11 cellular contexts compared by ENCODE assay signal in the genomic region with DNA sequence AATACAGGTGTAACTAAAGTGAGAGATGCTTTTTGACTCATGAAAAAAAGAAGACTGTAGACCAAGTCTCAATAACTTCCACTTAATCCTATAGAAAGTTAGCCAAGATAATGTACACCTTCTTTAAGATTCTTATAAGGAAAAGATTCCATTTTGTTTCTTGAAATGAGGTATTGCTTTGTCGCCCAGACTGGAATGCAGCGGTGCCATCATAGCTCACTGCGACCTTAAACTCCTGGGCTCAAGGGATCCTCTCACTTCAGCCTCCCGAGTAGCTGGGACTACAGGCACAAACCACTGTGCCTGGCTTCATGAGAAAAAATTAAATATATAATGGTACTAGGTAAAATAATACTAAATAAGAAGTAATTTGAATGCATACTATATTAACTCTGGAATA. TPM values are rescaled to one million over a fixed set of nuclear protein-coding genes. Genes with fewer than 3 reads are reported as not detected.
DNase-seq lines count a peak whose midpoint lies in the region; ATAC-seq, FAIRE-seq and TF ChIP-seq lines count a peak whose summit lies in the region.
"Not testable (repeated sequence)": the region's sequence is repeated elsewhere in the genome, so short reads cannot be mapped to it uniquely, and the experiment has no call there.
"Had no signal": no experiment of that assay in that cellular context is flagged by ENCODE, and none has a peak within 500 bp of the region (broad histone marks: within the 10 kb centered on the region; RNA-seq: fewer than 3 reads in every experiment).

No MANE protein-coding gene starts in this region.

- CTCF ChIA-PET in GM12878 (lab: Yijun Ruan, JAX) = interaction anchor here (0.6 to 5.0 kb wide), 10 partner anchors 9 to 660 kb away, joined by 3 to 60 read pairs (median 6); a partner anchor contains a TSS

- peak overlapping the region in 7 of 11 experiments; percentile 46 to 73 (median 67); a peak in 10 of 22 replicates for H3K27ac ChIP-seq in BLaER1 treated with 17β-estradiol and CSF1 and Interleukin-3, amounts not matched to agents 10 nM and 100 nM
- H3K27ac ChIP-seq in OCI-LY1 (ENCODE audit: low read depth, low read length, poor library complexity, severe bottlenecking) = peak overlapping the region; percentile 81
- H3K27ac ChIP-seq in GM12878 (ENCODE audit: control insufficient read depth, insufficient read depth) = peak overlapping the region; percentile 87

- WGBS in GM12878 (ENCODE audit: insufficient coverage, insufficient replicate concordance, low lambda C conversion rate, missing lambda C conversion rate) = 52% methylated on average over 4 of the region's 4 CpGs

- SMC1A ChIA-PET in GM12878 (lab: Charles Lee; ENCODE audit: uncharacterized antibody, unreplicated experiment) = interaction anchor here (1.0 to 5.8 kb wide), 6 partner anchors 9 to 150 kb away, joined by 3 to 67 read pairs (median 11); a partner anchor contains a TSS

- TF ChIP-seq CTCF in GM12864 (IDR thresholded peaks at IDR 0.05; ENCODE audit: low read depth, low read length, missing control alignments); OCI-LY1 (IDR thresholded peaks at IDR 0.05; ENCODE audit: low read length); GM12878 (IDR thresholded peaks at IDR 0.05 in 2 of 3, conservative IDR thresholded peaks at IDR 0.05 in 1 of 3; ENCODE audit: control insufficient read depth in 2 of 3, extremely low read depth in 1 of 3, insufficient read depth in 1 of 3, low read depth in 3 of 3, low read length in 3 of 3): not testable (repeated sequence)

- H3K27me3 ChIP-seq in BLaER1 treated with 17β-estradiol and CSF1 and Interleukin-3, amounts not matched to agents 10 nM and 100 nM; OCI-LY1 (ENCODE audit: insufficient read depth, low read length); GM12878 (replicated peaks in 1 of 2; ENCODE audit: control insufficient read depth in 2 of 2, insufficient read depth in 2 of 2, low read length in 1 of 2): not testable (repeated sequence)

- H3K4me1 ChIP-seq in BLaER1 treated with 17β-estradiol and CSF1 and Interleukin-3, amounts not matched to agents 10 nM and 100 nM = peaks cover 36 to 70% (median 55%) of the 10 kb centered on the region in 10 experiments
- H3K4me1 ChIP-seq in OCI-LY1 (ENCODE audit: insufficient read depth, low read length, severe bottlenecking) = peaks cover 48% of the 10 kb centered on the region
- not testable (repeated sequence) for H3K4me1 ChIP-seq in GM12878 (ENCODE audit: control insufficient read depth, insufficient read depth, low read length)

- H2AFZ ChIP-seq in OCI-LY1 (ENCODE audit: low read length); GM12878 (ENCODE audit: control insufficient read depth, low read depth, low read length): not testable (repeated sequence)

- not testable (repeated sequence) for FAIRE-seq in GM12878 (lab: Jason Lieb, UNC)

- not testable (repeated sequence) for DNase-seq in GM12864 (ENCODE audit: low read depth); T-helper 2 cell treated with Interferon-gamma antibody and Interleukin-4, amounts not matched to agents 5 μg/mL and 100 μg/mL, for 36 hours (ENCODE audit: low spot score); activated T-cell treated with anti-CD3 and anti-CD28 coated beads, Interleukin-2, amount 50 U/mL, for 72 hours; GM12878 (ENCODE audit: low read depth, low spot score); immature natural killer cell

- peak overlapping the region in 4 of 11 experiments; percentile 28 to 73 (median 70); a peak in 7 of 22 replicates for H3K9ac ChIP-seq in BLaER1 treated with 17β-estradiol and CSF1 and Interleukin-3, amounts not matched to agents 10 nM and 100 nM
- not testable (repeated sequence) for H3K9ac ChIP-seq in OCI-LY1 (ENCODE audit: low read length); GM12878 (ENCODE audit: control insufficient read depth, insufficient read depth, low read length)

- not testable (repeated sequence) for TF ChIP-seq POLR2A in GM12878 (IDR thresholded peaks at IDR 0.05; ENCODE audit: low read depth, low read length)

- not testable (repeated sequence) for H4K20me1 ChIP-seq in BLaER1 treated with 17β-estradiol and CSF1 and Interleukin-3, amounts not matched to agents 10 nM and 100 nM; OCI-LY1 (ENCODE audit: insufficient read depth, low read length); GM12878 (ENCODE audit: control insufficient read depth, insufficient read depth)

- ATAC-seq in activated T-cell treated with anti-CD3 and anti-CD28 coated beads, Interleukin-2, amount 50 U/mL, for 72 hours (replicated peaks in 1 of 2) = not testable (repeated sequence)
- peak; percentile 13; the same call in 1 of the 3 replicates for ATAC-seq in GM12878

- POLR2A ChIA-PET in GM12878 (lab: Charles Lee) = interaction anchor here (0.6 to 1.3 kb wide), 4 partner anchors 14 to 103 kb away, joined by 3 to 6 read pairs (median 5); no protein-coding TSS in a partner anchor

- H3K36me3 Mint-ChIP-seq in T-helper 2 cell treated with Interferon-gamma antibody and Interleukin-4, amounts not matched to agents 5 μg/mL and 100 μg/mL, for 36 hours (ENCODE audit: low read depth) = peaks cover 19% of the 10 kb centered on the region
- not testable (repeated sequence) for H3K36me3 Mint-ChIP-seq in activated T-cell treated with anti-CD3 and anti-CD28 coated beads, Interleukin-2, amount 50 U/mL, for 72 hours (ENCODE audit: insufficient read depth in 2 of 2); immature natural killer cell; stimulated activated naive CD8-positive, alpha-beta T cell treated with anti-CD3 and anti-CD28 coated beads, Interleukin-15, Interleukin-2, amounts not matched to agents 100 ng/mL and 50 ng/mL, for 24 hours (ENCODE audit: low read depth)

- H3K27me3 Mint-ChIP-seq in T-helper 2 cell treated with Interferon-gamma antibody and Interleukin-4, amounts not matched to agents 5 μg/mL and 100 μg/mL, for 36 hours (ENCODE audit: low read depth); activated T-cell treated with anti-CD3 and anti-CD28 coated beads, Interleukin-2, amount 50 U/mL, for 72 hours (ENCODE audit: low read depth); immature natural killer cell (ENCODE audit: low read depth in 3 of 3); stimulated activated naive CD8-positive, alpha-beta T cell treated with anti-CD3 and anti-CD28 coated beads, Interleukin-15, Interleukin-2, amounts not matched to agents 100 ng/mL and 50 ng/mL, for 24 hours: not testable (repeated sequence)

- not testable (repeated sequence) for H3K9me3 Mint-ChIP-seq in T-helper 2 cell treated with Interferon-gamma antibody and Interleukin-4, amounts not matched to agents 5 μg/mL and 100 μg/mL, for 36 hours; activated T-cell treated with anti-CD3 and anti-CD28 coated beads, Interleukin-2, amount 50 U/mL, for 72 hours; immature natural killer cell; stimulated activated naive CD8-positive, alpha-beta T cell treated with anti-CD3 and anti-CD28 coated beads, Interleukin-15, Interleukin-2, amounts not matched to agents 100 ng/mL and 50 ng/mL, for 24 hours

- intact Hi-C loops in GM12878 (cut with micrococcal nuclease; ENCODE audit: unreplicated experiment) = not testable (repeated sequence)

- H3K4me3 Mint-ChIP-seq in T-helper 2 cell treated with Interferon-gamma antibody and Interleukin-4, amounts not matched to agents 5 μg/mL and 100 μg/mL, for 36 hours = peak overlapping the region; percentile 80
- H3K4me3 Mint-ChIP-seq in activated T-cell treated with anti-CD3 and anti-CD28 coated beads, Interleukin-2, amount 50 U/mL, for 72 hours = peak overlapping the region; percentile 88
- H3K4me3 Mint-ChIP-seq in immature natural killer cell = peak overlapping the region in 2 of 5 donors; percentile 98 to 99
- peak overlapping the region; percentile 85 for H3K4me3 Mint-ChIP-seq in stimulated activated naive CD8-positive, alpha-beta T cell treated with anti-CD3 and anti-CD28 coated beads, Interleukin-15, Interleukin-2, amounts not matched to agents 100 ng/mL and 50 ng/mL, for 24 hours

- not testable (repeated sequence) for TF ChIP-seq EP300 in GM12878 (IDR thresholded peaks at IDR 0.05; ENCODE audit: borderline replicate concordance in 1 of 2, control insufficient read depth in 1 of 2, low read depth in 2 of 2, low read length in 2 of 2)

- TF ChIP-seq RAD21 in GM12878 (IDR thresholded peaks at IDR 0.05; ENCODE audit: insufficient read depth, low read depth, low read length) = not testable (repeated sequence)

- H3K9me3 ChIP-seq in BLaER1 treated with 17β-estradiol and CSF1 and Interleukin-3, amounts not matched to agents 10 nM and 100 nM (replicated peaks in 1 of 11); OCI-LY1 (ENCODE audit: low read length); GM12878 (replicated peaks; ENCODE audit: control insufficient read depth, insufficient read depth, low read length): not testable (repeated sequence)

- H3K4me2 ChIP-seq in BLaER1 treated with 17β-estradiol and CSF1 and Interleukin-3, amounts not matched to agents 10 nM and 100 nM = peak overlapping the region; percentile 81 to 97 (median 87)
- peak overlapping the region; percentile 92 for H3K4me2 ChIP-seq in OCI-LY1 (ENCODE audit: low read length)
- peak overlapping the region; percentile 31; the same call in 1 of the 2 replicates for H3K4me2 ChIP-seq in GM12878 (ENCODE audit: control insufficient read depth, insufficient read depth)

- H3K27ac Mint-ChIP-seq in T-helper 2 cell treated with Interferon-gamma antibody and Interleukin-4, amounts not matched to agents 5 μg/mL and 100 μg/mL, for 36 hours = peak overlapping the region; percentile 99
- H3K27ac Mint-ChIP-seq in activated T-cell treated with anti-CD3 and anti-CD28 coated beads, Interleukin-2, amount 50 U/mL, for 72 hours = peak overlapping the region; percentile 88
- peak overlapping the region; percentile 95 to 100 (median 98) for H3K27ac Mint-ChIP-seq in immature natural killer cell
- peak overlapping the region; percentile 94 for H3K27ac Mint-ChIP-seq in stimulated activated naive CD8-positive, alpha-beta T cell treated with anti-CD3 and anti-CD28 coated beads, Interleukin-15, Interleukin-2, amounts not matched to agents 100 ng/mL and 50 ng/mL, for 24 hours

- RAD21 ChIA-PET in GM12878 (lab: Charles Lee; ENCODE audit: unreplicated experiment) = interaction anchor here (0.6 to 3.3 kb wide), 8 partner anchors 9 to 293 kb away, joined by 3 to 38 read pairs (median 5); a partner anchor contains a TSS

- not testable (repeated sequence) for H3K9me2 ChIP-seq in OCI-LY1 (ENCODE audit: low read depth, low read length)

- H3K36me3 ChIP-seq in BLaER1 treated with 17β-estradiol and CSF1 and Interleukin-3, amounts not matched to agents 10 nM and 100 nM; OCI-LY1 (ENCODE audit: insufficient read depth, low read length); GM12878 (ENCODE audit: control insufficient read depth in 2 of 2, insufficient read depth in 2 of 2, low read length in 1 of 2): not testable (repeated sequence)

- peaks cover 33% of the 10 kb centered on the region for H3K4me1 Mint-ChIP-seq in T-helper 2 cell treated with Interferon-gamma antibody and Interleukin-4, amounts not matched to agents 5 μg/mL and 100 μg/mL, for 36 hours (ENCODE audit: low read depth)
- H3K4me1 Mint-ChIP-seq in activated T-cell treated with anti-CD3 and anti-CD28 coated beads, Interleukin-2, amount 50 U/mL, for 72 hours (ENCODE audit: low read depth) = peaks cover 54% of the 10 kb centered on the region
- H3K4me1 Mint-ChIP-seq in immature natural killer cell = peaks cover 45 to 60% of the 10 kb centered on the region in 2 donors
- H3K4me1 Mint-ChIP-seq in stimulated activated naive CD8-positive, alpha-beta T cell treated with anti-CD3 and anti-CD28 coated beads, Interleukin-15, Interleukin-2, amounts not matched to agents 100 ng/mL and 50 ng/mL, for 24 hours (ENCODE audit: low read depth) = peaks cover 61% of the 10 kb centered on the region

- not testable (repeated sequence) for BruUV-seq in GM12878 (replicated peaks; lab: Mats Ljungman, UMichigan)

- in situ Hi-C loops in GM12878 (cut with MboI) = not testable (repeated sequence)

- H3K79me2 ChIP-seq in OCI-LY1 (ENCODE audit: insufficient read depth, low read length) = not testable (repeated sequence)
- H3K79me2 ChIP-seq in GM12878 (ENCODE audit: control insufficient read depth, insufficient read depth, low read length) = peaks cover 16% of the 10 kb centered on the region

- peak overlapping the region in 8 of 10 experiments; percentile 40 to 70 (median 64); a peak in 8 of 20 replicates for H3K4me3 ChIP-seq in BLaER1 treated with 17β-estradiol and CSF1 and Interleukin-3, amounts not matched to agents 10 nM and 100 nM
- H3K4me3 ChIP-seq in GM12864 (ENCODE audit: low read depth, low read length) (peak overlapping the region; percentile 44), OCI-LY1 (ENCODE audit: low read depth, low read length, poor library complexity, severe bottlenecking) (peak overlapping the region; percentile 60)
- H3K4me3 ChIP-seq in GM12878 = not testable (repeated sequence)

- H3F3A ChIP-seq in OCI-LY1 (ENCODE audit: insufficient read depth, low read length) = not testable (repeated sequence)

RNA-seq across cellular contexts. Expression of a gene that starts 3.3 kb away (rescaled TPM):
- 100 to 1,000 TPM; 166 to 201 TPM for total RNA-seq in activated T-cell treated with anti-CD3 and anti-CD28 coated beads, Interleukin-2, amount 50 U/mL, for 72 hours
- 322 and 361 TPM in 2 replicates for total RNA-seq in GM12878 (2013; cell fraction: nucleolus; rRNA removed)
- total RNA-seq in GM12878 (2014; rRNA removed) = 39.4 and 39.8 TPM in 2 replicates
- total RNA-seq in GM12878 (2014; rRNA removed; fragmentation: Illumina TruSeq; extraction: Trizol) = 52.5 and 63.7 TPM in 2 replicates
- 47.2 and 48.2 TPM in 2 replicates for total RNA-seq in GM12878 (2021)
- 25.5 TPM for polyA plus RNA-seq in GM12878 (2011; ENCODE audit: low read depth)
- 56.5 and 66.1 TPM in 2 replicates for polyA plus RNA-seq in GM12878 (2011; rRNA removed)
- polyA plus RNA-seq in GM12878 (2011; cell fraction: cytosol; rRNA removed) = 39.6 and 40.3 TPM in 2 replicates
- polyA plus RNA-seq in GM12878 (2011; cell fraction: nucleus; rRNA removed) = 166 and 173 TPM in 2 replicates
- 40.0 and 40.4 TPM in 2 replicates for polyA plus RNA-seq in GM12878 (2012)
- 69.8 and 91.0 TPM in 2 replicates for polyA plus RNA-seq in GM12878 (2014; fragmentation: Illumina TruSeq; extraction: Trizol)
- polyA plus RNA-seq in GM12878 (2014; fragmentation: Nextera tagmentation; extraction: Ambion mirVana) = 10 to 100 TPM; 41.7 to 44.0 TPM
- 41.4 and 49.2 TPM in 2 replicates for polyA plus RNA-seq in GM12878 (2014; rRNA removed)
- 10 to 100 TPM; 42.3 to 43.2 TPM for polyA plus RNA-seq in GM12878 (2016; fragmentation: Nextera tagmentation; extraction: Ambion mirVana)
- polyA minus RNA-seq in GM12878 (2011; rRNA and poly(A)+ RNA removed) = 35.4 and 42.2 TPM in 2 replicates
- 20.4 and 24.1 TPM in 2 replicates for polyA minus RNA-seq in GM12878 (2011; cell fraction: cytosol; rRNA and poly(A)+ RNA removed)
- 52.0 and 77.9 TPM in 2 replicates for polyA minus RNA-seq in GM12878 (2011; cell fraction: nucleus; rRNA and poly(A)+ RNA removed)
- 100 to 1,000 TPM in 1 of 3 donors, 10 to 100 TPM in 2; 74.2 to 109 (median 86.3) TPM for polyA plus RNA-seq in immature natural killer cell

RNA-seq across cellular contexts. Expression of a gene that starts 10.9 kb away (rescaled TPM):
- under 1 TPM in 1 of 2 donors, not detected in 1; 0.14 TPM for total RNA-seq in activated T-cell treated with anti-CD3 and anti-CD28 coated beads, Interleukin-2, amount 50 U/mL, for 72 hours
- total RNA-seq in GM12878 (2013; cell fraction: nucleolus; rRNA removed) = not detected in 2 replicates
- total RNA-seq in GM12878 (2014; rRNA removed) (5.0 TPM in 2 replicates), GM12878 (2014; rRNA removed; fragmentation: Illumina TruSeq; extraction: Trizol) (6.1 TPM in 2 replicates), GM12878 (2021) (2.9 and 5.7 TPM in 2 replicates)
- 0.72 TPM for polyA plus RNA-seq in GM12878 (2011; ENCODE audit: low read depth)
- polyA plus RNA-seq in GM12878 (2011; rRNA removed) (0.09 TPM in 1 of 2 replicates, not detected in the other), GM12878 (2014; fragmentation: Illumina TruSeq; extraction: Trizol) (5.6 and 5.7 TPM in 2 replicates), GM12878 (2014; fragmentation: Nextera tagmentation; extraction: Ambion mirVana) (1 to 10 TPM; 1.0 to 2.0 TPM), GM12878 (2014; rRNA removed) (3.5 and 3.8 TPM in 2 replicates), GM12878 (2016; fragmentation: Nextera tagmentation; extraction: Ambion mirVana) (1 to 10 TPM; 4.9 to 5.7 TPM), immature natural killer cell (1 to 10 TPM in 1 of 3 donors, under 1 TPM in 1, not detected in 1; 0.22 to 2.1 TPM)
- 0.16 TPM in 1 of 2 replicates, not detected in the other for polyA plus RNA-seq in GM12878 (2011; cell fraction: cytosol; rRNA removed)
- polyA plus RNA-seq in GM12878 (2011; cell fraction: nucleus; rRNA removed) = not detected in 2 replicates
- polyA plus RNA-seq in GM12878 (2012) = 0.77 and 0.81 TPM in 2 replicates
- not detected in 2 replicates for polyA minus RNA-seq in GM12878 (2011; rRNA and poly(A)+ RNA removed)
- polyA minus RNA-seq in GM12878 (2011; cell fraction: cytosol; rRNA and poly(A)+ RNA removed) = not detected in 2 replicates
- not detected in 2 replicates for polyA minus RNA-seq in GM12878 (2011; cell fraction: nucleus; rRNA and poly(A)+ RNA removed)
- total RNA-seq: left lobe of liver, MCF 10A, sigmoid colon had no signal

Comparison
In these comparisons a context has a peak if more than half of its experiments do, and no peak if none do; other contexts are left out.
1. H3K4me2 ChIP-seq: peak in every context shown above with its lines; median percentile 92 in OCI-LY1; 87 in BLaER1 treated with 17β-estradiol and CSF1 and Interleukin-3, amounts not matched to agents 10 nM and 100 nM; 31 in GM12878.